ENCODE assay signal across 10 cellular contexts in the genomic region with DNA sequence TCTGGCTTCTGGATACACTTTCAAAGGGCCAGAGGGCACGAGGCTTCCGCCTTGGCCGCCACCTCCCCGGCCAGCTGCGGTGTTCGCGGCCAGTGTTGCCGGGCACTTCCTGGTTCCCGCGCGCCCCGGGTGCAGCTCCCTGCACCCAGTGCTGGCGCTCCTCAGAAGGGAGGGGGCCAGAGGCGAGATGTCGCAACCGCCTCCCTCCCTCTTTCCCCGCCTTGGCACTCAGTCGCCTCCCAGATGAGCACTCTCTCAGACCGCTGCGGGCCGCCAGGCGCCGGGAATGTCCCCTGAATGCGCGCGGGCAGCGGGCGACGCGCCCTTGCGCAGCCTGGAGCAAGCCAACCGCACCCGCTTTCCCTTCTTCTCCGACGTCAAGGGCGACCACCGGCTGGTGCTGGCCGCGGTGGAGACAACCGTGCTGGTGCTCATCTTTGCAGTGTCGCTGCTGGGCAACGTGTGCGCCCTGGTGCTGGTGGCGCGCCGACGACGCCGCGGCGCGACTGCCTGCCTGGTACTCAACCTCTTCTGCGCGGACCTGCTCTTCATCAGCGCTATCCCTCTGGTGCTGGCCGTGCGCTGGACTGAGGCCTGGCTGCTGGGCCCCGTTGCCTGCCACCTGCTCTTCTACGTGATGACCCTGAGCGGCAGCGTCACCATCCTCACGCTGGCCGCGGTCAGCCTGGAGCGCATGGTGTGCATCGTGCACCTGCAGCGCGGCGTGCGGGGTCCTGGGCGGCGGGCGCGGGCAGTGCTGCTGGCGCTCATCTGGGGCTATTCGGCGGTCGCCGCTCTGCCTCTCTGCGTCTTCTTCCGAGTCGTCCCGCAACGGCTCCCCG. TPM values are rescaled to one million over a fixed set of nuclear protein-coding genes. Genes with fewer than 3 reads are reported as not detected.
A peak's percentile ranks its signal among the peaks of the same experiment; 100 is the strongest.
DNase-seq lines count a peak whose midpoint lies in the region; ATAC-seq and TF ChIP-seq lines count a peak whose summit lies in the region.
"Had no signal": no experiment of that assay in that cellular context is flagged by ENCODE, and none has a peak within 500 bp of the region (broad histone marks: within the 10 kb centered on the region; RNA-seq: fewer than 3 reads in every experiment).

A gene (plus strand): TSS at position 231 of the 842 bp plus-strand sequence. CDS start 56 bp downstream, at position 287.

- no peak for TF ChIP-seq EP300 in stomach (IDR thresholded peaks at IDR 0.05)

- intact Hi-C loops in body of pancreas (cut with DNase I) (no loop called here), left lung (cut with DNase I) (no loop called here), stomach (cut with DNase I; ENCODE audit: low total_unique reads) (no loop called here)
- intact Hi-C loops in activated CD8-positive, alpha-beta T cell treated with anti-CD3 and anti-CD28 coated beads for 36 hours (cut with micrococcal nuclease), result loop anchor here (10.0 kb wide), 1 partner anchor 108 kb away; no protein-coding TSS in a partner anchor
- intact Hi-C loops in activated CD4-positive, alpha-beta T cell treated with anti-CD3 and anti-CD28 coated beads, Interleukin-2, amount 10 ng/mL, durations not matched to agents 24 days and 14 days (cut with micrococcal nuclease), result loop anchor here (5.0 kb wide), 1 partner anchor 494 kb away; a partner anchor contains a TSS

- ATAC-seq in body of pancreas, result peak; percentile 85
- ATAC-seq in left lung, result peak; percentile 90
- no peak for ATAC-seq in activated CD8-positive, alpha-beta T cell treated with anti-CD3 and anti-CD28 coated beads for 36 hours

- CTCF ChIA-PET in activated CD8-positive, alpha-beta T cell treated with anti-CD3 and anti-CD28 coated beads for 36 hours (lab: Charles Lee), result no interaction called here

- H3K4me3 ChIP-seq in body of pancreas (no peak within 1 kb of the TSS), left lung (peak within 1 kb of the TSS in 1 of 2 donors; percentile 36), stomach (peak within 1 kb of the TSS; percentile 26 to 49 (median 32))

- no peaks in the 10 kb centered on the region for H3K4me1 Mint-ChIP-seq in activated CD8-positive, alpha-beta T cell treated with anti-CD3 and anti-CD28 coated beads for 36 hours (ENCODE audit: low read depth)
- no peaks in the 10 kb centered on the region for H3K4me1 Mint-ChIP-seq in activated CD4-positive, alpha-beta T cell treated with anti-CD3 and anti-CD28 coated beads, Interleukin-2, amount 10 ng/mL, durations not matched to agents 24 days and 14 days

- no peaks in the 10 kb centered on the region for H3K9me3 ChIP-seq in body of pancreas
- H3K9me3 ChIP-seq in left lung, result no peaks in the 10 kb centered on the region
- no peaks in the 10 kb centered on the region for H3K9me3 ChIP-seq in stomach

- H3K27me3 Mint-ChIP-seq in activated CD8-positive, alpha-beta T cell treated with anti-CD3 and anti-CD28 coated beads for 36 hours, result peaks cover 50% of the 10 kb centered on the region
- peaks cover 51% of the 10 kb centered on the region for H3K27me3 Mint-ChIP-seq in activated CD4-positive, alpha-beta T cell treated with anti-CD3 and anti-CD28 coated beads, Interleukin-2, amount 10 ng/mL, durations not matched to agents 24 days and 14 days

- no peak for TF ChIP-seq CTCF in body of pancreas (IDR thresholded peaks at IDR 0.05)
- no peak for TF ChIP-seq CTCF in left lung (IDR thresholded peaks at IDR 0.05)
- TF ChIP-seq CTCF in stomach (IDR thresholded peaks at IDR 0.05), result no peak
- no peak for TF ChIP-seq CTCF in activated CD8-positive, alpha-beta T cell treated with anti-CD3 and anti-CD28 coated beads for 36 hours (IDR thresholded peaks at IDR 0.05)

- no peak within 1 kb of the TSS for H3K4me3 Mint-ChIP-seq in activated CD8-positive, alpha-beta T cell treated with anti-CD3 and anti-CD28 coated beads for 36 hours
- no peak within 1 kb of the TSS for H3K4me3 Mint-ChIP-seq in activated CD4-positive, alpha-beta T cell treated with anti-CD3 and anti-CD28 coated beads, Interleukin-2, amount 10 ng/mL, durations not matched to agents 24 days and 14 days

- H3K36me3 Mint-ChIP-seq in activated CD8-positive, alpha-beta T cell treated with anti-CD3 and anti-CD28 coated beads for 36 hours (ENCODE audit: low read depth), result no peaks in the 10 kb centered on the region
- no peaks in the 10 kb centered on the region for H3K36me3 Mint-ChIP-seq in activated CD4-positive, alpha-beta T cell treated with anti-CD3 and anti-CD28 coated beads, Interleukin-2, amount 10 ng/mL, durations not matched to agents 24 days and 14 days (ENCODE audit: low read depth)

- 0% methylated on average over 10 to 70 of the region's 85 CpGs for WGBS in body of pancreas, 2 donors
- WGBS in stomach, 5 donors, result 1 to 3% (median 3%) methylated on average over 14 to 85 of the region's 85 CpGs

- H3K4me1 ChIP-seq in body of pancreas (peaks cover 20% of the 10 kb centered on the region), left lung (peaks cover 0 to 26% of the 10 kb centered on the region in 2 donors), stomach (peaks cover 8 to 29% (median 17%) of the 10 kb centered on the region in 4 donors)

- H3K27me3 ChIP-seq in body of pancreas (no peaks in the 10 kb centered on the region), left lung (peaks cover 28 to 57% of the 10 kb centered on the region in 2 donors), stomach (peaks cover 13 to 64% (median 28%) of the 10 kb centered on the region in 3 donors)

- H3K27ac ChIP-seq in body of pancreas (peak within 1 kb of the TSS in 2 of 4 donors; percentile 39 to 41), left lung (no peak within 1 kb of the TSS), stomach (no peak within 1 kb of the TSS)
- H3K27ac ChIP-seq: 22Rv1 had no signal

- DNase-seq in DMS 273 (lab: John Stamatoyannopoulos, UW; ENCODE audit: unreplicated experiment) (peak; percentile 56), DMS 273 treated with DMSO at 0.1 percent for 48 hours (lab: John Stamatoyannopoulos, UW) (no peak), body of pancreas (peak; percentile 48 to 66 (median 65)), left lung (peak; percentile 61 to 83), stomach (peak; percentile 50)
- no peak for DNase-seq in activated CD8-positive, alpha-beta T cell treated with anti-CD3 and anti-CD28 coated beads for 36 hours
- no peak for DNase-seq in stimulated activated CD4-positive, alpha-beta T cell treated with anti-CD3 and anti-CD28 coated beads, Interleukin-4, amount 100 ng/mL, for 24 hours
- DNase-seq in activated CD4-positive, alpha-beta T cell treated with anti-CD3 and anti-CD28 coated beads, Interleukin-2, amount 10 ng/mL, durations not matched to agents 24 days and 14 days, result no peak

- no peak within 1 kb of the TSS for H3K27ac Mint-ChIP-seq in activated CD8-positive, alpha-beta T cell treated with anti-CD3 and anti-CD28 coated beads for 36 hours
- no peak within 1 kb of the TSS for H3K27ac Mint-ChIP-seq in activated CD4-positive, alpha-beta T cell treated with anti-CD3 and anti-CD28 coated beads, Interleukin-2, amount 10 ng/mL, durations not matched to agents 24 days and 14 days

- no peaks in the 10 kb centered on the region for H3K36me3 ChIP-seq in body of pancreas (replicated peaks in 1 of 2; ENCODE audit: insufficient read depth in 1 of 2, low read depth in 2 of 2)
- no peaks in the 10 kb centered on the region for H3K36me3 ChIP-seq in left lung
- H3K36me3 ChIP-seq in stomach, result no peaks in the 10 kb centered on the region

- POLR2A ChIA-PET in activated CD8-positive, alpha-beta T cell treated with anti-CD3 and anti-CD28 coated beads for 36 hours (lab: Charles Lee), result no interaction called here

- TF ChIP-seq POLR2A in body of pancreas (IDR thresholded peaks at IDR 0.05), result peak in 2 of 3 donors; percentile 39 to 57
- no peak for TF ChIP-seq POLR2A in stomach (IDR thresholded peaks at IDR 0.05)

- H3K9me3 Mint-ChIP-seq in activated CD8-positive, alpha-beta T cell treated with anti-CD3 and anti-CD28 coated beads for 36 hours, result no peaks in the 10 kb centered on the region
- no peaks in the 10 kb centered on the region for H3K9me3 Mint-ChIP-seq in activated CD4-positive, alpha-beta T cell treated with anti-CD3 and anti-CD28 coated beads, Interleukin-2, amount 10 ng/mL, durations not matched to agents 24 days and 14 days

RNA-seq across cellular contexts. Expression of the gene that starts here (rescaled TPM):
- 1 to 10 TPM in 1 of 2 donors, under 1 TPM in 1; 0.78 to 2.3 TPM for total RNA-seq in body of pancreas
- 1 to 10 TPM; 2.1 to 4.0 TPM for total RNA-seq in left lung
- 1 to 10 TPM in 2 of 5 donors, under 1 TPM in 1, not detected in 2; 0.18 to 2.0 (median 1.7) TPM for total RNA-seq in stomach
- polyA plus RNA-seq in stomach, result under 1 TPM in 1 of 3 donors, not detected in 2; 0.08 TPM
- total RNA-seq in activated CD8-positive, alpha-beta T cell treated with anti-CD3 and anti-CD28 coated beads for 36 hours, result not detected
- total RNA-seq in activated CD4-positive, alpha-beta T cell treated with anti-CD3 and anti-CD28 coated beads, Interleukin-2, amount 10 ng/mL, durations not matched to agents 24 days and 14 days, result not detected in 2 replicates
- total RNA-seq: renal cortical epithelial cell had no signal

Comparison
In these comparisons a context has a peak if more than half of its experiments do, and no peak if none do; other contexts are left out.
1. DNase-seq: peak in DMS 273 (single experiment), body of pancreas (4 of 4), left lung (2 of 2) and stomach (single experiment); none in DMS 273 treated with DMSO at 0.1 percent for 48 hours (single experiment), activated CD8-positive, alpha-beta T cell treated with anti-CD3 and anti-CD28 coated beads for 36 hours (single experiment), stimulated activated CD4-positive, alpha-beta T cell treated with anti-CD3 and anti-CD28 coated beads, Interleukin-4, amount 100 ng/mL, for 24 hours (single experiment) and activated CD4-positive, alpha-beta T cell treated with anti-CD3 and anti-CD28 coated beads, Interleukin-2, amount 10 ng/mL, durations not matched to agents 24 days and 14 days (single experiment).
2. H3K4me3 ChIP-seq: peak in stomach (4 of 4); none in body of pancreas (0 of 2).
3. POLR2A ChIP-seq: peak in body of pancreas (2 of 3); none in stomach (0 of 4).
4. intact Hi-C loops: an anchor here in activated CD8-positive, alpha-beta T cell treated with anti-CD3 and anti-CD28 coated beads for 36 hours (10.0 kb wide) and activated CD4-positive, alpha-beta T cell treated with anti-CD3 and anti-CD28 coated beads, Interleukin-2, amount 10 ng/mL, durations not matched to agents 24 days and 14 days (5.0 kb wide); none called in body of pancreas, left lung and stomach.